ENCODE assay signal across 8 cellular contexts in genomic region chr9:28587052-28587451, GRCh38.
"Had no signal": no experiment of that assay in that cellular context is flagged by ENCODE, and none has a peak within 500 bp of the region (broad histone marks: within the 10 kb centered on the region; RNA-seq: fewer than 3 reads in every experiment).

No MANE protein-coding gene starts in this region.

- DNase-seq: GDM1, GF-D8 had no signal

- H3K4me3 ChIP-seq: GM12878 had no signal

- ATAC-seq: GM12878 had no signal

- FAIRE-seq: G401.6, GM12878, GM12891, GM12892, GM18507, GM19239 had no signal
